In genomic region chr1:34685225-34685624, GRCh38 we compare ENCODE assay signal across 26 cellular contexts.
A peak's percentile ranks its signal among the peaks of the same experiment; 100 is the strongest.
DNase-seq lines count a peak whose midpoint lies in the region; ATAC-seq, FAIRE-seq and TF ChIP-seq lines count a peak whose summit lies in the region.
"Had no signal": no experiment of that assay in that cellular context is flagged by ENCODE, and none has a peak within 500 bp of the region (broad histone marks: within the 10 kb centered on the region; RNA-seq: fewer than 3 reads in every experiment).

No MANE protein-coding gene starts in this region.

- peak overlapping the region; percentile 83 for H3K27ac ChIP-seq in colonic mucosa
- H3K27ac ChIP-seq: body of pancreas, SJCRH30 had no signal

- H3K4me1 ChIP-seq in colonic mucosa (no peaks in the 10 kb centered on the region), mucosa of descending colon (ENCODE audit: low read depth) (peaks cover 5% of the 10 kb centered on the region)
- H3K4me1 ChIP-seq: body of pancreas had no signal

- TF ChIP-seq CTCF in colonic mucosa (IDR thresholded peaks at IDR 0.05) (no peak), mucosa of descending colon (IDR thresholded peaks at IDR 0.05) (no peak)

- H3K36me3 ChIP-seq in colonic mucosa (no peaks in the 10 kb centered on the region), mucosa of descending colon (ENCODE audit: low read depth) (no peaks in the 10 kb centered on the region)
- H3K36me3 ChIP-seq: SJCRH30 had no signal

- no peaks in the 10 kb centered on the region for H3K9me3 ChIP-seq in colonic mucosa
- no peaks in the 10 kb centered on the region for H3K9me3 ChIP-seq in mucosa of descending colon
- H3K9me3 ChIP-seq: body of pancreas, SJCRH30 had no signal

- FAIRE-seq in urothelium cell line (lab: Jason Lieb, UNC) = no peak
- FAIRE-seq: islet of Langerhans had no signal

- intact Hi-C loops in colonic mucosa (cut with DNase I) (no loop called here), mucosa of descending colon (cut with DNase I, micrococcal nuclease) (no loop called here)

- no peaks in the 10 kb centered on the region for H3K27me3 ChIP-seq in colonic mucosa
- H3K27me3 ChIP-seq: body of pancreas, SJCRH30 had no signal

- DNase-seq in DMS153 treated with DMSO at 0.1 percent for 48 hours (lab: John Stamatoyannopoulos, UW; ENCODE audit: unreplicated experiment) = peak; percentile 36
- peak; percentile 52 for DNase-seq in LoVo (ENCODE audit: low spot score)
- DNase-seq in colonic mucosa = peak; percentile 65
- DNase-seq in mucosa of descending colon = peak in 2 of 3 donors; percentile 40 to 46
- DNase-seq in urothelium cell line (ENCODE audit: low spot score) = no peak
- no peak for DNase-seq in DMS 273 treated with DMSO at 0.1 percent for 48 hours (lab: John Stamatoyannopoulos, UW)
- DNase-seq: ACHN; activated CD4-positive, alpha-beta T cell treated with anti-CD3 and anti-CD28 coated beads for 36 hours; activated CD8-positive, alpha-beta T cell treated with anti-CD3 and anti-CD28 coated beads, Interleukin-2, amount 10 ng/mL, durations not matched to agents 7 days and 5 days; activated naive CD4-positive, alpha-beta T cell treated with anti-CD3 and anti-CD28 coated beads, Interleukin-2, amount 50 U/mL, for 16 hours; body of pancreas; CD4-positive, alpha-beta memory T cell; dermis blood vessel endothelial cell; endodermal cell; GDM1; naive thymus-derived CD8-positive, alpha-beta T cell; NCI-H526 treated with DMSO at 0.1 percent for 48 hours; RPMI8226; SJCRH30; stimulated activated CD4-positive, alpha-beta T cell treated with anti-CD3 and anti-CD28 coated beads, Interleukin-12 subunit alpha, Interleukin-12 subunit beta, amount 100 ng/mL, for 4 hours; stimulated activated CD4-positive, alpha-beta T cell treated with anti-CD3 and anti-CD28 coated beads, Interleukin-2, amount 100 ng/mL, for 48 hours; stimulated activated naive CD8-positive, alpha-beta T cell treated with anti-CD3 and anti-CD28 coated beads, Interleukin-15, amount 100 ng/mL, for 72 hours; SW 1271 had no signal

- H3K4me3 ChIP-seq in colonic mucosa (peak overlapping the region; percentile 22), mucosa of descending colon (no peak overlapping the region)
- H3K4me3 ChIP-seq: body of pancreas, SJCRH30 had no signal

- H3K9ac ChIP-seq in colonic mucosa (ENCODE audit: low read depth in 2 of 2, low read length in 2 of 2) = peak overlapping the region in 1 of 2 donors; percentile 43

- ATAC-seq in mucosa of descending colon = peak; percentile 70
- ATAC-seq in GM18867 (IDR thresholded peaks at IDR 0.05; ENCODE audit: unreplicated experiment) = no peak
- ATAC-seq: activated CD4-positive, alpha-beta T cell treated with anti-CD3 and anti-CD28 coated beads for 36 hours; activated CD8-positive, alpha-beta T cell treated with anti-CD3 and anti-CD28 coated beads, Interleukin-2, amount 10 ng/mL, durations not matched to agents 7 days and 5 days; body of pancreas; naive thymus-derived CD8-positive, alpha-beta T cell; sciatic nerve; stimulated activated naive CD8-positive, alpha-beta T cell treated with anti-CD3 and anti-CD28 coated beads, Interleukin-15, amount 100 ng/mL, for 72 hours had no signal

Comparison
In these comparisons a context has a peak if more than half of its experiments do, and no peak if none do; other contexts are left out.
1. DNase-seq: peak in DMS153 treated with DMSO at 0.1 percent for 48 hours (single experiment), LoVo (single experiment), colonic mucosa (single experiment) and mucosa of descending colon (2 of 3); none in urothelium cell line (single experiment) and DMS 273 treated with DMSO at 0.1 percent for 48 hours (single experiment).